In the genomic region with DNA sequence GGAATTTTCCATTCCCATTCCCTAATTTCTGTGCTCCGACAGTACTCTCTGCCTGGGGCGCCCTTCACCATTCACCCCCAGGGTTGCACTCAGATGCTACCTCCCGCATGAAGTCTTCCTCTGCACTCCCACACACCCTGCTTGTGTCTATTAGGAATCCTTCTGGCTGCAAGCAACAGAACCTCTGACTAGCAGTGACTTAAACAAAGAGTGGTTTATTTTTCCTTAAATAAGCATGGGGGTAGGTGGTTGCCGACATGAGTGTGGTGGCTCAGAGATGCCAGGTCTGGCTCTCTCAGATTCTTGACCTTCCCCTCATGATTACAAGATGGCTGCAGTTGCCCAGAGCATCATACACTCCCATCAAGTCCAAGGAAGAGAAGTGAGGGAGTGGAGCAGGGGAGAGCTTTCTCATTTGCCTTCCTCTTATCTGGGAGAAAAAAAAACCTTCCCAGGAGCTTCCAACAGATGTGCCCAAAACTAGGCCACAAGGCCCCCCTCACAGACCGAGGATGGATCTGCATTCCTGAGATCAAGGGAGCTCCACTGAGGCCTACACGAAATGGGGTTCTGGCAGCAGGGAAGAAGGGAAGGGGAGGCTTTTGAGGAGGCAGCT, we compare ENCODE assay signal across 22 cellular contexts. TPM values are rescaled to one million over a fixed set of nuclear protein-coding genes. Genes with fewer than 3 reads are reported as not detected.
DNase-seq lines count a peak whose midpoint lies in the region; ATAC-seq and TF ChIP-seq lines count a peak whose summit lies in the region.
"Had no signal": no experiment of that assay in that cellular context is flagged by ENCODE, and none has a peak within 500 bp of the region (broad histone marks: within the 10 kb centered on the region; RNA-seq: fewer than 3 reads in every experiment).

No MANE protein-coding gene starts in this region.

- BruUV-seq in OCI-LY7 (replicated peaks; lab: Mats Ljungman, UMichigan) = no TSS peak

- peak overlapping the region; percentile 15 for H3K4me3 Mint-ChIP-seq in activated CD4-positive, alpha-beta T cell treated with anti-CD3 and anti-CD28 coated beads, Interleukin-2, amount 10 ng/mL, durations not matched to agents 24 days and 14 days
- H3K4me3 Mint-ChIP-seq in central memory CD8-positive, alpha-beta T cell = no peak overlapping the region
- H3K4me3 Mint-ChIP-seq in osteocyte (ENCODE audit: unreplicated experiment) = no peak overlapping the region
- H3K4me3 Mint-ChIP-seq in endodermal cell = no peak overlapping the region
- H3K4me3 Mint-ChIP-seq: activated naive CD4-positive, alpha-beta T cell treated with anti-CD3 and anti-CD28 coated beads for 36 hours had no signal

- H3K27ac Mint-ChIP-seq in activated CD4-positive, alpha-beta T cell treated with anti-CD3 and anti-CD28 coated beads, Interleukin-2, amount 10 ng/mL, durations not matched to agents 24 days and 14 days = peak overlapping the region; percentile 45
- peak overlapping the region; percentile 12 for H3K27ac Mint-ChIP-seq in central memory CD8-positive, alpha-beta T cell (ENCODE audit: low read depth)
- H3K27ac Mint-ChIP-seq in osteocyte (ENCODE audit: unreplicated experiment) (no peak overlapping the region), endodermal cell (no peak overlapping the region)
- H3K27ac Mint-ChIP-seq: activated naive CD4-positive, alpha-beta T cell treated with anti-CD3 and anti-CD28 coated beads for 36 hours had no signal

- H3K9me3 ChIP-seq in OCI-LY7 (ENCODE audit: low read length) = no peaks in the 10 kb centered on the region
- no peaks in the 10 kb centered on the region for H3K9me3 ChIP-seq in endodermal cell (ENCODE audit: control insufficient read depth, low read length)
- H3K9me3 ChIP-seq: HAP-1, SJSA1, upper lobe of right lung had no signal

- CTCF ChIA-PET in OCI-LY7 (lab: Charles Lee; ENCODE audit: unreplicated experiment) = interaction anchor here (0.5 to 1.4 kb wide), 4 partner anchors 178 to 371 kb away, joined by 3 to 7 read pairs (median 3); partner anchors contain the start of gene SRP9

- ATAC-seq in central memory CD8-positive, alpha-beta T cell (replicated peaks; ENCODE audit: extremely low read depth, poor library complexity, severe bottlenecking) = no peak
- ATAC-seq in GM19455 (IDR thresholded peaks at IDR 0.05; ENCODE audit: unreplicated experiment) = no peak
- ATAC-seq: PC-3, upper lobe of right lung had no signal

- no peaks in the 10 kb centered on the region for H3K9me2 ChIP-seq in OCI-LY7 (ENCODE audit: insufficient read depth, low read length)

- peak; percentile 48 for DNase-seq in activated CD4-positive, alpha-beta T cell treated with anti-CD3 and anti-CD28 coated beads, Interleukin-2, amount 10 ng/mL, durations not matched to agents 24 days and 14 days
- DNase-seq in activated CD4-positive, alpha-beta T cell treated with anti-CD3 and anti-CD28 coated beads, Interleukin-2, amount 50 U/mL, for 4 hours = no peak
- DNase-seq in OCI-LY7 (ENCODE audit: low spot score) (no peak), osteocyte (ENCODE audit: extremely low spot score, unreplicated experiment) (peak; percentile 38), endodermal cell (no peak), coronary artery (ENCODE audit: low spot score) (no peak)
- DNase-seq in central memory CD8-positive, alpha-beta T cell (ENCODE audit: low spot score in 2 of 2) = no peak
- DNase-seq: activated CD4-positive, alpha-beta T cell treated with anti-CD3 and anti-CD28 coated beads for 1 hour; activated CD8-positive, alpha-beta memory T cell treated with anti-CD3 and anti-CD28 coated beads, Interleukin-2, amount 50 U/mL, for 4 hours; GF-D8; MM.1S; NCI-H1694; NCI-H2227 treated with DMSO at 0.1 percent for 48 hours; PC-3; stimulated activated CD4-positive, alpha-beta T cell treated with anti-CD3 and anti-CD28 coated beads, Interleukin-4, amount 100 ng/mL, for 1 hour; T1000 had no signal

- H3K4me1 Mint-ChIP-seq in activated CD4-positive, alpha-beta T cell treated with anti-CD3 and anti-CD28 coated beads, Interleukin-2, amount 10 ng/mL, durations not matched to agents 24 days and 14 days = peaks cover 38% of the 10 kb centered on the region
- H3K4me1 Mint-ChIP-seq in central memory CD8-positive, alpha-beta T cell = peaks cover 13% of the 10 kb centered on the region
- peaks cover 12% of the 10 kb centered on the region for H3K4me1 Mint-ChIP-seq in osteocyte (ENCODE audit: unreplicated experiment)
- peaks cover 4% of the 10 kb centered on the region for H3K4me1 Mint-ChIP-seq in endodermal cell

- peak overlapping the region; percentile 70 for H3K4me2 ChIP-seq in OCI-LY7 (ENCODE audit: low read length)

- no peak overlapping the region for H3K4me3 ChIP-seq in OCI-LY7 (ENCODE audit: low read depth, low read length, poor library complexity, severe bottlenecking)
- no peak overlapping the region for H3K4me3 ChIP-seq in endodermal cell (ENCODE audit: low read length)
- no peak overlapping the region for H3K4me3 ChIP-seq in coronary artery
- H3K4me3 ChIP-seq: HAP-1, SJSA1, skin epidermis, upper lobe of right lung had no signal

- no peaks in the 10 kb centered on the region for H3K27me3 ChIP-seq in endodermal cell (ENCODE audit: control insufficient read depth, insufficient read depth, low read length, poor library complexity, severe bottlenecking)
- H3K27me3 ChIP-seq: SJSA1, upper lobe of right lung had no signal

- intact Hi-C loops in activated CD4-positive, alpha-beta T cell treated with anti-CD3 and anti-CD28 coated beads, Interleukin-2, amount 10 ng/mL, durations not matched to agents 24 days and 14 days (cut with micrococcal nuclease) = no loop called here
- intact Hi-C loops in OCI-LY7 (cut with micrococcal nuclease; ENCODE audit: unreplicated experiment) = no loop called here

- H3K9ac ChIP-seq in endodermal cell (ENCODE audit: extremely low read depth, low read length, poor library complexity, severe bottlenecking) = no peak overlapping the region

- POLR2A ChIA-PET in OCI-LY7 (lab: Charles Lee) = interaction anchor here (0.7 to 7.3 kb wide), 8 partner anchors 9 to 297 kb away, joined by 3 to 51 read pairs (median 4); no protein-coding TSS in a partner anchor

- no peaks in the 10 kb centered on the region for H3K79me2 ChIP-seq in OCI-LY7 (ENCODE audit: insufficient read depth, low read depth, low read length)

- WGBS in endodermal cell (ENCODE audit: insufficient coverage in 1 of 2, insufficient read length in 1 of 2), 2 experiments = 92 to 95% methylated on average over 4 to 6 of the region's 6 CpGs

- H3K4me1 ChIP-seq in OCI-LY7 (ENCODE audit: insufficient read depth, low read length, poor library complexity, severe bottlenecking) (peaks cover 78% of the 10 kb centered on the region), endodermal cell (ENCODE audit: control insufficient read depth, insufficient read depth, low read length) (no peaks in the 10 kb centered on the region)
- H3K4me1 ChIP-seq: upper lobe of right lung had no signal

- H3K27me3 Mint-ChIP-seq in activated CD4-positive, alpha-beta T cell treated with anti-CD3 and anti-CD28 coated beads, Interleukin-2, amount 10 ng/mL, durations not matched to agents 24 days and 14 days = peaks cover 3% of the 10 kb centered on the region
- H3K27me3 Mint-ChIP-seq in central memory CD8-positive, alpha-beta T cell = peaks cover under 1% of the 10 kb centered on the region
- H3K27me3 Mint-ChIP-seq in osteocyte (ENCODE audit: unreplicated experiment) (no peaks in the 10 kb centered on the region), endodermal cell (ENCODE audit: insufficient read depth) (peaks cover 12% of the 10 kb centered on the region)

- H3K36me3 ChIP-seq in OCI-LY7 (ENCODE audit: insufficient read depth, low read length) (no peaks in the 10 kb centered on the region), endodermal cell (ENCODE audit: control insufficient read depth, insufficient read depth, low read length) (no peaks in the 10 kb centered on the region)
- H3K36me3 ChIP-seq: HAP-1, SJSA1, upper lobe of right lung had no signal

- no peaks in the 10 kb centered on the region for H3K36me3 Mint-ChIP-seq in activated CD4-positive, alpha-beta T cell treated with anti-CD3 and anti-CD28 coated beads, Interleukin-2, amount 10 ng/mL, durations not matched to agents 24 days and 14 days (ENCODE audit: low read depth)
- H3K36me3 Mint-ChIP-seq in central memory CD8-positive, alpha-beta T cell (ENCODE audit: insufficient read depth) = no peaks in the 10 kb centered on the region
- H3K36me3 Mint-ChIP-seq in osteocyte (ENCODE audit: unreplicated experiment) = no peaks in the 10 kb centered on the region
- H3K36me3 Mint-ChIP-seq in endodermal cell (ENCODE audit: low read depth) = no peaks in the 10 kb centered on the region

- H4K20me1 ChIP-seq in OCI-LY7 (ENCODE audit: insufficient read depth, low read length) = no peaks in the 10 kb centered on the region

- H3K9me3 Mint-ChIP-seq in activated CD4-positive, alpha-beta T cell treated with anti-CD3 and anti-CD28 coated beads, Interleukin-2, amount 10 ng/mL, durations not matched to agents 24 days and 14 days = no peaks in the 10 kb centered on the region
- no peaks in the 10 kb centered on the region for H3K9me3 Mint-ChIP-seq in central memory CD8-positive, alpha-beta T cell
- H3K9me3 Mint-ChIP-seq in osteocyte (ENCODE audit: unreplicated experiment) (no peaks in the 10 kb centered on the region), endodermal cell (no peaks in the 10 kb centered on the region)
- H3K9me3 Mint-ChIP-seq: activated naive CD4-positive, alpha-beta T cell treated with anti-CD3 and anti-CD28 coated beads for 36 hours had no signal

- TF ChIP-seq CTCF in OCI-LY7 (conservative IDR thresholded peaks at IDR 0.05; ENCODE audit: low read length) = no peak
- no peak for TF ChIP-seq CTCF in osteocyte (IDR thresholded peaks at IDR 0.05)
- TF ChIP-seq CTCF in endodermal cell (conservative IDR thresholded peaks at IDR 0.05) = no peak
- TF ChIP-seq CTCF in coronary artery (IDR thresholded peaks at IDR 0.05) = no peak

- H3K27ac ChIP-seq in OCI-LY7 (ENCODE audit: low read depth, low read length, poor library complexity, severe bottlenecking) = peak overlapping the region; percentile 92
- no peak overlapping the region for H3K27ac ChIP-seq in endodermal cell (ENCODE audit: low read depth, low read length)
- no peak overlapping the region for H3K27ac ChIP-seq in coronary artery
- H3K27ac ChIP-seq: SJSA1, skin epidermis, upper lobe of right lung had no signal

- peak overlapping the region; percentile 90 for H2AFZ ChIP-seq in OCI-LY7 (ENCODE audit: low read length)

RNA-seq across cellular contexts. Expression of gene LBR, which starts 49.6 kb away (rescaled TPM):
- total RNA-seq in activated CD4-positive, alpha-beta T cell treated with anti-CD3 and anti-CD28 coated beads, Interleukin-2, amount 10 ng/mL, durations not matched to agents 24 days and 14 days = 189 and 195 TPM in 2 replicates
- total RNA-seq in OCI-LY7 (2014; rRNA removed; shearing (Covaris generic)) = 110 and 117 TPM in 2 replicates
- total RNA-seq in OCI-LY7 (2022) (288 and 297 TPM in 2 replicates), osteocyte (29.5 and 34.8 TPM in 2 replicates), endodermal cell (10 to 100 TPM; 49.8 to 72.3 TPM)
- polyA plus RNA-seq in endodermal cell (2013, experiment 1 of 2) = 98.3 TPM
- polyA plus RNA-seq in endodermal cell (2013, experiment 2 of 2) = 96.7 TPM

Comparison
In these comparisons a context has a peak if more than half of its experiments do, and no peak if none do; other contexts are left out.
1. DNase-seq: peak in activated CD4-positive, alpha-beta T cell treated with anti-CD3 and anti-CD28 coated beads, Interleukin-2, amount 10 ng/mL, durations not matched to agents 24 days and 14 days (single experiment) and osteocyte (single experiment); none in activated CD4-positive, alpha-beta T cell treated with anti-CD3 and anti-CD28 coated beads, Interleukin-2, amount 50 U/mL, for 4 hours (0 of 2), OCI-LY7 (single experiment), central memory CD8-positive, alpha-beta T cell (0 of 2), endodermal cell (single experiment) and coronary artery (single experiment).
2. H3K27ac Mint-ChIP-seq: peak in activated CD4-positive, alpha-beta T cell treated with anti-CD3 and anti-CD28 coated beads, Interleukin-2, amount 10 ng/mL, durations not matched to agents 24 days and 14 days (single experiment) and central memory CD8-positive, alpha-beta T cell (single experiment); none in osteocyte (single experiment) and endodermal cell (single experiment).